In genomic region chr17:33019161-33019560, GRCh38 we compare ENCODE assay signal across 24 cellular contexts. TPM values are rescaled to one million over a fixed set of nuclear protein-coding genes. Genes with fewer than 3 reads are reported as not detected.
DNase-seq lines count a peak whose midpoint lies in the region; ATAC-seq, FAIRE-seq and TF ChIP-seq lines count a peak whose summit lies in the region.
"Had no signal": no experiment of that assay in that cellular context is flagged by ENCODE, and none has a peak within 500 bp of the region (broad histone marks: within the 10 kb centered on the region; RNA-seq: fewer than 3 reads in every experiment).

No MANE protein-coding gene starts in this region.

- no peaks in the 10 kb centered on the region for H3K36me3 ChIP-seq in bronchial epithelial cell (ENCODE audit: control insufficient read depth, insufficient read depth, low read length)
- no peaks in the 10 kb centered on the region for H3K36me3 ChIP-seq in neuronal stem cell (replicated peaks in 1 of 2; ENCODE audit: control insufficient read depth in 2 of 2, insufficient read depth in 2 of 2, low read length in 2 of 2)
- H3K36me3 ChIP-seq: BLaER1 had no signal

- no peak overlapping the region for H2BK5ac ChIP-seq in neuronal stem cell (ENCODE audit: low read length)

- H3K9ac ChIP-seq in neuronal stem cell (ENCODE audit: low read depth, low read length, poor library complexity): peak overlapping the region; percentile 9
- H3K9ac ChIP-seq: BLaER1, GM23248 had no signal

- FAIRE-seq in bronchial epithelial cell (lab: Jason Lieb, UNC): peak; percentile 93
- FAIRE-seq: GM12878, GM19239, H54, HepG2 had no signal

- no peak overlapping the region for H2BK15ac ChIP-seq in neuronal stem cell (ENCODE audit: low read length)

- no peak overlapping the region for H3K4me3 ChIP-seq in bronchial epithelial cell (ENCODE audit: low read depth, low read length)
- peak overlapping the region in 1 of 2 donors; percentile 19 for H3K4me3 ChIP-seq in neuronal stem cell (ENCODE audit: low read length in 2 of 2)
- H3K4me3 ChIP-seq: BLaER1, GM12878, GM23248 had no signal

- DNase-seq in D341Med (ENCODE audit: low spot score) (peak; percentile 29), bronchial epithelial cell (ENCODE audit: low read depth) (no peak), islet precursor cell (peak; percentile 40), neuronal stem cell (ENCODE audit: low spot score) (no peak), NCI-H345 treated with DMSO at 0.1 percent for 48 hours (lab: John Stamatoyannopoulos, UW; ENCODE audit: unreplicated experiment) (no peak), NCI-H526 treated with DMSO at 0.1 percent for 48 hours (lab: John Stamatoyannopoulos, UW) (no peak)
- no peak for DNase-seq in stimulated activated effector memory CD8-positive, alpha-beta T cell treated with anti-CD3 and anti-CD28 coated beads, Interleukin-12 subunit alpha, Interleukin-12 subunit beta, amount 100 ng/mL, for 72 hours (ENCODE audit: low spot score in 2 of 2)
- DNase-seq: 8988T; CD4-positive, alpha-beta memory T cell; DMS53; DND-41; EL; GM23248 had no signal

- H3K4ac ChIP-seq in neuronal stem cell (ENCODE audit: low read length): no peak overlapping the region

- H3K9me3 ChIP-seq in neuronal stem cell (replicated peaks in 1 of 2; ENCODE audit: control insufficient read depth in 2 of 2, insufficient read depth in 1 of 2, low read depth in 1 of 2, low read length in 2 of 2): no peaks in the 10 kb centered on the region
- H3K9me3 ChIP-seq: BLaER1 had no signal

- H3K4me1 Mint-ChIP-seq in stimulated activated effector memory CD8-positive, alpha-beta T cell treated with anti-CD3 and anti-CD28 coated beads, Interleukin-12 subunit alpha, Interleukin-12 subunit beta, amount 100 ng/mL, for 72 hours: no peaks in the 10 kb centered on the region
- H3K4me1 Mint-ChIP-seq: CD14-positive monocyte; CD4-positive, alpha-beta memory T cell; IgD-negative memory B cell had no signal

- H3K14ac ChIP-seq in neuronal stem cell (ENCODE audit: low read length): no peak overlapping the region

- no peaks in the 10 kb centered on the region for H3K36me3 Mint-ChIP-seq in stimulated activated effector memory CD8-positive, alpha-beta T cell treated with anti-CD3 and anti-CD28 coated beads, Interleukin-12 subunit alpha, Interleukin-12 subunit beta, amount 100 ng/mL, for 72 hours
- H3K36me3 Mint-ChIP-seq: CD14-positive monocyte; CD4-positive, alpha-beta memory T cell; IgD-negative memory B cell had no signal

- H3K4me1 ChIP-seq in neuronal stem cell (ENCODE audit: control insufficient read depth in 2 of 2, insufficient read depth in 1 of 2, low read depth in 1 of 2, low read length in 2 of 2): no peaks in the 10 kb centered on the region

- no peaks in the 10 kb centered on the region for H3K9me3 Mint-ChIP-seq in stimulated activated effector memory CD8-positive, alpha-beta T cell treated with anti-CD3 and anti-CD28 coated beads, Interleukin-12 subunit alpha, Interleukin-12 subunit beta, amount 100 ng/mL, for 72 hours
- H3K9me3 Mint-ChIP-seq: IgD-negative memory B cell had no signal

- TF ChIP-seq CTCF in bronchial epithelial cell (IDR thresholded peaks at IDR 0.05; ENCODE audit: insufficient read depth, low read length, severe bottlenecking): no peak

- no CpG with 5 or more reads among the region's 8 CpGs for WGBS in neuronal stem cell (ENCODE audit: extremely low coverage in 2 of 2, insufficient read length in 2 of 2, insufficient replicate concordance in 1 of 2), 2 donors

- no peak overlapping the region for H3K18ac ChIP-seq in neuronal stem cell (ENCODE audit: low read length)

- H3K27ac Mint-ChIP-seq in stimulated activated effector memory CD8-positive, alpha-beta T cell treated with anti-CD3 and anti-CD28 coated beads, Interleukin-12 subunit alpha, Interleukin-12 subunit beta, amount 100 ng/mL, for 72 hours: no peak overlapping the region
- H3K27ac Mint-ChIP-seq: CD14-positive monocyte; CD4-positive, alpha-beta memory T cell; IgD-negative memory B cell had no signal

- no peak overlapping the region for H3K4me3 Mint-ChIP-seq in stimulated activated effector memory CD8-positive, alpha-beta T cell treated with anti-CD3 and anti-CD28 coated beads, Interleukin-12 subunit alpha, Interleukin-12 subunit beta, amount 100 ng/mL, for 72 hours
- H3K4me3 Mint-ChIP-seq: CD14-positive monocyte; CD4-positive, alpha-beta memory T cell; IgD-negative memory B cell had no signal

- no peak for ATAC-seq in stimulated activated effector memory CD8-positive, alpha-beta T cell treated with anti-CD3 and anti-CD28 coated beads, Interleukin-12 subunit alpha, Interleukin-12 subunit beta, amount 100 ng/mL, for 72 hours
- ATAC-seq: GM12878, HCT116, HepG2 had no signal

- no peak overlapping the region for H2AFZ ChIP-seq in neuronal stem cell (ENCODE audit: low read length)
- H2AFZ ChIP-seq: GM23248 had no signal

- H3K79me1 ChIP-seq in neuronal stem cell (ENCODE audit: low read depth, low read length): no peaks in the 10 kb centered on the region

- peak overlapping the region; percentile 15 for H4K91ac ChIP-seq in neuronal stem cell (ENCODE audit: low read depth, low read length, poor library complexity)

- H3K23ac ChIP-seq in neuronal stem cell (ENCODE audit: low read depth, low read length, poor library complexity): peak overlapping the region; percentile 26

- H3K4me2 ChIP-seq in neuronal stem cell (ENCODE audit: insufficient read depth, low read length, poor library complexity, severe bottlenecking): no peak overlapping the region
- H3K4me2 ChIP-seq: BLaER1 had no signal

- no peak overlapping the region for H4K8ac ChIP-seq in neuronal stem cell (ENCODE audit: low read depth, low read length)

- no peak overlapping the region for H2AK5ac ChIP-seq in neuronal stem cell (ENCODE audit: low read depth, low read length)

- H3K27me3 ChIP-seq in bronchial epithelial cell (ENCODE audit: control insufficient read depth, insufficient read depth, low read length): no peaks in the 10 kb centered on the region
- H3K27me3 ChIP-seq in neuronal stem cell (ENCODE audit: control insufficient read depth in 3 of 3, insufficient read depth in 3 of 3, low read depth in 1 of 3, low read length in 3 of 3): peaks cover 0 to 3% (median 0%) of the 10 kb centered on the region in 3 experiments
- H3K27me3 ChIP-seq: BLaER1 had no signal

- no peak overlapping the region for H2BK12ac ChIP-seq in neuronal stem cell (ENCODE audit: low read length)

- H2BK120ac ChIP-seq in neuronal stem cell (ENCODE audit: low read depth, low read length): no peak overlapping the region

- H3K27ac ChIP-seq in neuronal stem cell (replicated peaks; ENCODE audit: low read length): no peak overlapping the region
- H3K27ac ChIP-seq: BLaER1, GM23248 had no signal

RNA-seq across cellular contexts. Expression of gene SPACA3, which starts 27.5 kb away (rescaled TPM):
- total RNA-seq in bronchial epithelial cell: not detected in 2 replicates
- not detected for polyA plus RNA-seq in neuronal stem cell (2013, experiment 1 of 2)
- not detected for polyA plus RNA-seq in neuronal stem cell (2013, experiment 2 of 2)
- total RNA-seq: A673; CD4-positive, alpha-beta memory T cell; G401; GM12878; GM23248; HepG2 had no signal
- polyA plus RNA-seq: AG04450; CD14-positive monocyte; CD4-positive, alpha-beta memory T cell; GM23248; HepG2 had no signal

Comparison
In these comparisons a context has a peak if more than half of its experiments do, and no peak if none do; other contexts are left out.
1. DNase-seq: peak in D341Med (single experiment) and islet precursor cell (single experiment); none in bronchial epithelial cell (single experiment), neuronal stem cell (single experiment), NCI-H345 treated with DMSO at 0.1 percent for 48 hours (single experiment), NCI-H526 treated with DMSO at 0.1 percent for 48 hours (single experiment) and stimulated activated effector memory CD8-positive, alpha-beta T cell treated with anti-CD3 and anti-CD28 coated beads, Interleukin-12 subunit alpha, Interleukin-12 subunit beta, amount 100 ng/mL, for 72 hours (0 of 2).